In the genomic region with DNA sequence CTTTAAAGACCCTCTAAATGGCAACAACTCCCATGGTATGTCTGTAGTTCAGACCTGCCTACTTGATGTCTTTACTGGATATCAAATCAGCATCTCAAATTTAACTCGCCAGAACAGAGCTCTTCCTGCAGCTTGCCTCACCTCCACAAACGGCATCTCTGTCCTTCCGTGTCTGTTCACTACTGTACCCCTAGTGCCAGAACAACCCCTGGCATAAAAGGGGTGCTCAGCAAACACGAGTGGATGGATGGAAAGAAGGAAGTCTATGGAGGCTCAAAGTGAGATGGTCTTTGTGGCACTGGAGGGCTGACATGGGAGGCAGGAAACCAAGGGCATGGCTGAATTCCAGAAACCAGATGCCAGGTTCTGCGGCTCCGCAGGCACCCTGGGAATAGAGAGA, we compare ENCODE assay signal across 22 cellular contexts. TPM values are rescaled to one million over a fixed set of nuclear protein-coding genes. Genes with fewer than 3 reads are reported as not detected.
A peak's percentile ranks its signal among the peaks of the same experiment; 100 is the strongest.
DNase-seq lines count a peak whose midpoint lies in the region; ATAC-seq and TF ChIP-seq lines count a peak whose summit lies in the region.
"Had no signal": no experiment of that assay in that cellular context is flagged by ENCODE, and none has a peak within 500 bp of the region (broad histone marks: within the 10 kb centered on the region; RNA-seq: fewer than 3 reads in every experiment).

No MANE protein-coding gene starts in this region.

- H3K9me3 Mint-ChIP-seq in activated CD8-positive, alpha-beta T cell treated with anti-CD3 and anti-CD28 coated beads for 36 hours, result no peaks in the 10 kb centered on the region
- no peaks in the 10 kb centered on the region for H3K9me3 Mint-ChIP-seq in endodermal cell
- no peaks in the 10 kb centered on the region for H3K9me3 Mint-ChIP-seq in type B pancreatic cell
- no peaks in the 10 kb centered on the region for H3K9me3 Mint-ChIP-seq in HFFc6

- 94 to 96% methylated on average over 3 to 6 of the region's 6 CpGs for WGBS in endodermal cell (ENCODE audit: insufficient coverage in 1 of 2, insufficient read length in 1 of 2), 2 experiments

- peak overlapping the region; percentile 8 for H3K27ac ChIP-seq in endodermal cell (ENCODE audit: low read depth, low read length)
- H3K27ac ChIP-seq: GM23248, left ventricle myocardium inferior, thyroid gland had no signal

- DNase-seq in left ventricle myocardium superior (no peak), Right ventricle myocardium superior (no peak), endodermal cell (no peak), type B pancreatic cell (ENCODE audit: extremely low spot score, unreplicated experiment) (no peak), HFFc6 (no peak)
- DNase-seq in activated CD8-positive, alpha-beta T cell treated with anti-CD3 and anti-CD28 coated beads for 36 hours, result no peak
- DNase-seq: activated CD8-positive, alpha-beta memory T cell treated with anti-CD3 and anti-CD28 coated beads, Interleukin-2, amount 50 U/mL, for 4 hours; activated effector memory CD4-positive, alpha-beta T cell treated with anti-CD3 and anti-CD28 coated beads, Interleukin-2, amount 50 U/mL, for 16 hours; foreskin fibroblast; GM23248; hippocampal formation; Kasumi-1; left ventricle myocardium inferior; midbrain; NCI-H1694 treated with DMSO at 0.1 percent for 48 hours; NCI-H2227 treated with DMSO at 0.1 percent for 48 hours; NCI-H774; stimulated activated CD4-positive, alpha-beta T cell treated with anti-CD3 and anti-CD28 coated beads, Interleukin-2, amount 100 ng/mL, for 24 hours; stimulated activated naive CD4-positive, alpha-beta T cell had no signal

- H3K4me1 ChIP-seq in endodermal cell (ENCODE audit: control insufficient read depth, insufficient read depth, low read length), result peaks cover 2% of the 10 kb centered on the region

- no peaks in the 10 kb centered on the region for H3K9me3 ChIP-seq in endodermal cell (ENCODE audit: control insufficient read depth, low read length)
- H3K9me3 ChIP-seq: left ventricle myocardium inferior, thyroid gland had no signal

- no peaks in the 10 kb centered on the region for H3K27me3 Mint-ChIP-seq in activated CD8-positive, alpha-beta T cell treated with anti-CD3 and anti-CD28 coated beads for 36 hours
- H3K27me3 Mint-ChIP-seq in endodermal cell (ENCODE audit: insufficient read depth) (no peaks in the 10 kb centered on the region), type B pancreatic cell (no peaks in the 10 kb centered on the region), HFFc6 (ENCODE audit: insufficient read depth) (peaks cover 13% of the 10 kb centered on the region)

- H3K36me3 Mint-ChIP-seq in activated CD8-positive, alpha-beta T cell treated with anti-CD3 and anti-CD28 coated beads for 36 hours (ENCODE audit: low read depth), result peaks cover 7% of the 10 kb centered on the region
- H3K36me3 Mint-ChIP-seq in endodermal cell (ENCODE audit: low read depth) (peaks cover 41% of the 10 kb centered on the region), type B pancreatic cell (peaks cover 16% of the 10 kb centered on the region), HFFc6 (ENCODE audit: low read depth) (peaks cover 10% of the 10 kb centered on the region; the same call in 1 of the 2 replicates)

- H3K27ac Mint-ChIP-seq in activated CD8-positive, alpha-beta T cell treated with anti-CD3 and anti-CD28 coated beads for 36 hours, result peak overlapping the region; percentile 31
- H3K27ac Mint-ChIP-seq in endodermal cell, result peak overlapping the region; percentile 4
- peak overlapping the region; percentile 64 for H3K27ac Mint-ChIP-seq in type B pancreatic cell
- H3K27ac Mint-ChIP-seq in HFFc6, result no peak overlapping the region

- no peak overlapping the region for H3K4me3 ChIP-seq in endodermal cell (ENCODE audit: low read length)
- H3K4me3 ChIP-seq: GM23248, left ventricle myocardium inferior, skin epidermis, thyroid gland had no signal

- peaks cover 45% of the 10 kb centered on the region for H3K36me3 ChIP-seq in endodermal cell (ENCODE audit: control insufficient read depth, insufficient read depth, low read length)

- POLR2A ChIA-PET in activated CD8-positive, alpha-beta T cell treated with anti-CD3 and anti-CD28 coated beads for 36 hours (lab: Charles Lee), result no interaction called here

- H3K27me3 ChIP-seq in endodermal cell (ENCODE audit: control insufficient read depth, insufficient read depth, low read length, poor library complexity, severe bottlenecking), result no peaks in the 10 kb centered on the region
- H3K27me3 ChIP-seq: thyroid gland had no signal

- intact Hi-C loops in left ventricle myocardium superior (cut with micrococcal nuclease), result no loop called here
- intact Hi-C loops in Right ventricle myocardium superior (cut with DNase I), result no loop called here
- intact Hi-C loops in activated CD8-positive, alpha-beta T cell treated with anti-CD3 and anti-CD28 coated beads for 36 hours (cut with micrococcal nuclease), result no loop called here

- no peak for TF ChIP-seq CTCF in activated CD8-positive, alpha-beta T cell treated with anti-CD3 and anti-CD28 coated beads for 36 hours (IDR thresholded peaks at IDR 0.05)
- TF ChIP-seq CTCF in endodermal cell (conservative IDR thresholded peaks at IDR 0.05) (no peak), type B pancreatic cell (conservative IDR thresholded peaks at IDR 0.05) (no peak), HFFc6 (IDR thresholded peaks at IDR 0.05) (no peak)

- peaks cover 9% of the 10 kb centered on the region for H3K4me1 Mint-ChIP-seq in activated CD8-positive, alpha-beta T cell treated with anti-CD3 and anti-CD28 coated beads for 36 hours (ENCODE audit: low read depth)
- peaks cover 44% of the 10 kb centered on the region for H3K4me1 Mint-ChIP-seq in endodermal cell
- peaks cover 31% of the 10 kb centered on the region for H3K4me1 Mint-ChIP-seq in type B pancreatic cell (ENCODE audit: unreplicated experiment)
- H3K4me1 Mint-ChIP-seq in HFFc6 (ENCODE audit: low read depth), result peaks cover 41% of the 10 kb centered on the region

- CTCF ChIA-PET in activated CD8-positive, alpha-beta T cell treated with anti-CD3 and anti-CD28 coated beads for 36 hours (lab: Charles Lee), result interaction anchor here (1.2 kb wide), 1 partner anchor 9 kb away, joined by 3 read pairs; no protein-coding TSS in a partner anchor

- H3K4me3 Mint-ChIP-seq in activated CD8-positive, alpha-beta T cell treated with anti-CD3 and anti-CD28 coated beads for 36 hours, result no peak overlapping the region
- H3K4me3 Mint-ChIP-seq in endodermal cell (no peak overlapping the region), type B pancreatic cell (no peak overlapping the region), HFFc6 (no peak overlapping the region)

- peak; percentile 9 for ATAC-seq in left ventricle myocardium superior
- ATAC-seq in Right ventricle myocardium superior (ENCODE audit: poor library complexity), result no peak
- no peak for ATAC-seq in activated CD8-positive, alpha-beta T cell treated with anti-CD3 and anti-CD28 coated beads for 36 hours
- ATAC-seq in HG02885 (IDR thresholded peaks at IDR 0.05; ENCODE audit: poor library complexity, unreplicated experiment), result no peak

- no peak overlapping the region for H3K9ac ChIP-seq in endodermal cell (ENCODE audit: extremely low read depth, low read length, poor library complexity, severe bottlenecking)
- H3K9ac ChIP-seq: GM23248 had no signal

RNA-seq across cellular contexts. Expression of gene MRPL37, which starts 22.7 kb away (rescaled TPM):
- total RNA-seq in left ventricle myocardium superior (81.2 TPM), Right ventricle myocardium superior (78.6 TPM), endodermal cell (10 to 100 TPM; 84.5 to 95.8 TPM), type B pancreatic cell (ENCODE audit: low replicate concordance) (77.9 and 78.4 TPM in 2 replicates)
- 100 to 1,000 TPM; 194 to 198 TPM for total RNA-seq in activated CD8-positive, alpha-beta T cell treated with anti-CD3 and anti-CD28 coated beads for 36 hours
- polyA plus RNA-seq in endodermal cell (2013, experiment 1 of 2), result 87.1 TPM
- polyA plus RNA-seq in endodermal cell (2013, experiment 2 of 2), result 77.1 TPM
- total RNA-seq in HFFc6 (2021; fragmentation: NEBNext Ultra II Directional; extraction: Animal tissue kit (Norgen Biotek cat#: 25700)), result 100 to 1,000 TPM; 119 to 135 (median 126) TPM

RNA-seq across cellular contexts. Expression of gene CYB5RL, which starts 22.9 kb away (rescaled TPM):
- total RNA-seq in left ventricle myocardium superior, result 5.9 TPM
- 4.8 TPM for total RNA-seq in Right ventricle myocardium superior
- total RNA-seq in activated CD8-positive, alpha-beta T cell treated with anti-CD3 and anti-CD28 coated beads for 36 hours, result 10 to 100 TPM; 11.4 to 12.6 TPM
- 10 to 100 TPM in 1 of 2 donors, 1 to 10 TPM in 1; 8.2 to 11.0 TPM for total RNA-seq in endodermal cell
- 13.3 TPM for polyA plus RNA-seq in endodermal cell (2013, experiment 1 of 2)
- polyA plus RNA-seq in endodermal cell (2013, experiment 2 of 2), result 12.0 TPM
- total RNA-seq in type B pancreatic cell (ENCODE audit: low replicate concordance), result 10.3 and 10.9 TPM in 2 replicates
- 1 to 10 TPM; 4.5 to 6.1 (median 5.2) TPM for total RNA-seq in HFFc6 (2021; fragmentation: NEBNext Ultra II Directional; extraction: Animal tissue kit (Norgen Biotek cat#: 25700))
